8 cellular contexts compared by ENCODE assay signal in the genomic region with DNA sequence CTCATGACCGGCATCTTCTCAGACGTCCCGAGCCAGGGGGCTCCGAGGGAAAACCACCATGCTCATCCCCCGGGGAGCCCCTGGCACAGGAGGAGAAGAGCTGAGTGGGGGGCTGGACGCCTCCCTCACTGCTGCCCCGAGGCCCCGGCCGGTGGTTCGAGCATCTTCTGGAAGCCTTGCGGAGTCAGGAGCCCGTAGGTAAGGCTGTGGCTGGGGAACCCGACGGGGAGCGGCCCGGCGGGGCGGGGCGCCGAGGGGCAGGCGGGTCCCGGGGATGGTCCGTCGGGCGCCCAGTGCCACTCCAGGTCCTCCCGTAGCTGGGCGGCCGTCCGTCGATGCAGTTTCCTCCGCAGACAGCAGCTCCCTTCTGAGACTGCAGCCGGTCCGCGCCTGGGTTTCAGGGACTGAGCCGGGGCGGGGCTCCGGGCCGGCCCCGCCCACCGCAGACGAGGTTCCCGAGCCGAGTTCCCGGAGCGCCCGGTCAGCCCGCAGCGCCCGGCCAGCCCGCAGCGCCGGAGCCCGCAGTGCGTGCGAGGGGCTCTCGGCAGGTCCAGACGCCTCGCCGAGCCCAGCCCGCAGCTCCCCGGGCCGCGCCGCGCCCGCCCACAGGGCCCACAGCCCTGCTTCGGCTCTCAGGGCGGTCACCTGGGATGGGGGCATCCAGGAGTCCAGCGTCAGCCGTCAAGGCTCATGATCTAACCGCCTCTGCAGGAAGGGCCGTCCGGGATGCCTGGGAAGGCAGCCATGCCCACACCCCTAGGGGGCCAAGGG. TPM values are rescaled to one million over a fixed set of nuclear protein-coding genes. Genes with fewer than 3 reads are reported as not detected.
A peak's percentile ranks its signal among the peaks of the same experiment; 100 is the strongest.
DNase-seq lines count a peak whose midpoint lies in the region; ATAC-seq and TF ChIP-seq lines count a peak whose summit lies in the region.

A gene (minus strand): TSS at position 369 of the 771 bp plus-strand sequence. CDS start 355 bp downstream, at position 14.

- peaks cover 22% of the 10 kb centered on the region for H3K4me1 Mint-ChIP-seq in neural progenitor cell

- H3K79me2 ChIP-seq in neural progenitor cell (ENCODE audit: low read depth), result no peaks in the 10 kb centered on the region

- no peak for TF ChIP-seq CTCF in neural progenitor cell (IDR thresholded peaks at IDR 0.05)

- DNase-seq in activated T-cell treated with anti-CD3 and anti-CD28 coated beads for 48 hours (ENCODE audit: low read depth), result peak; percentile 30
- DNase-seq in activated T-cell treated with anti-CD3 and anti-CD28 coated beads for 4 hours, result no peak
- DNase-seq in NCI-H2227 (lab: John Stamatoyannopoulos, UW; ENCODE audit: unreplicated experiment), result peak; percentile 71
- peak; percentile 19 for DNase-seq in activated effector memory CD4-positive, alpha-beta T cell treated with Interleukin-2 at 50 U/mL for 16 hours
- DNase-seq in germinal center (ENCODE audit: low spot score), result peak; percentile 53
- peak; percentile 90 for DNase-seq in neural progenitor cell (ENCODE audit: low spot score)

- peaks cover 48% of the 10 kb centered on the region for H3K27me3 ChIP-seq in neural progenitor cell

- peaks cover 11% of the 10 kb centered on the region for H3F3A ChIP-seq in neural progenitor cell (ENCODE audit: low read depth)

- no peaks in the 10 kb centered on the region for H3K9me3 Mint-ChIP-seq in neural progenitor cell

- ATAC-seq in GM21529 (IDR thresholded peaks at IDR 0.05; ENCODE audit: unreplicated experiment) (no peak), HG02571 (IDR thresholded peaks at IDR 0.05; ENCODE audit: unreplicated experiment) (no peak)

- peak within 1 kb of the TSS; percentile 46 for H3K4me3 ChIP-seq in neural progenitor cell

- peak within 1 kb of the TSS; percentile 76 for H3K4me3 Mint-ChIP-seq in neural progenitor cell

- no peaks in the 10 kb centered on the region for H3K9me3 ChIP-seq in neural progenitor cell (ENCODE audit: low read depth)

- H3K36me3 ChIP-seq in neural progenitor cell, result no peaks in the 10 kb centered on the region

- H3K27ac Mint-ChIP-seq in neural progenitor cell, result peak within 1 kb of the TSS; percentile 14

- H3K27me3 Mint-ChIP-seq in neural progenitor cell (ENCODE audit: insufficient read depth, low read depth), result peaks cover 10% of the 10 kb centered on the region

- H3K4me2 ChIP-seq in neural progenitor cell, result peak within 1 kb of the TSS; percentile 78

- H3K9ac ChIP-seq in neural progenitor cell, result no peak within 1 kb of the TSS

- no peaks in the 10 kb centered on the region for H4K20me1 ChIP-seq in neural progenitor cell (ENCODE audit: low read depth)

- H3K4me1 ChIP-seq in neural progenitor cell, result peaks cover 22% of the 10 kb centered on the region

- H2AFZ ChIP-seq in neural progenitor cell (replicated peaks), result peak within 1 kb of the TSS; percentile 91

- H3K27ac ChIP-seq in neural progenitor cell, result no peak within 1 kb of the TSS

- H3K36me3 Mint-ChIP-seq in neural progenitor cell, result no peaks in the 10 kb centered on the region

RNA-seq across cellular contexts. Expression of the gene that starts here (rescaled TPM):
- total RNA-seq in neural progenitor cell (ENCODE audit: low replicate concordance), result 1.0 and 2.1 TPM in 2 replicates
